In the genomic region with DNA sequence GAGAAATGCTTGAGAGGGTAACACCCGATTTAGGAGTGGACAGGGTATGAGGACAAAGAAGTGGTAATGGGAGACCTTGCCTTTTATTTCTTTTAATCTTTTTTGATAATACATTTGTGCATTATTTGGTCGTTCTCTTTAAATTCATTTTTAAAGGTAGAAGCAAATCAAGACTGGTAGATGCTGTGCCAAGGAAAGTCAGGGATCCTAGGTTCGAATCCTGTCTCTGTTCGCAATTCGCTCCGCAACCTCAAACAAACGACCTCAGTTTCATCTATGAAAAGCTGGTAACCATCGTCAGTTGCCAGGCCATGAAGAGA, we compare ENCODE assay signal across 8 cellular contexts. TPM values are rescaled to one million over a fixed set of nuclear protein-coding genes. Genes with fewer than 3 reads are reported as not detected.
DNase-seq lines count a peak whose midpoint lies in the region; ATAC-seq and TF ChIP-seq lines count a peak whose summit lies in the region.

No MANE protein-coding gene starts in this region.

- H3K27ac ChIP-seq in colonic mucosa: peak overlapping the region; percentile 85

- peaks cover 5% of the 10 kb centered on the region for H3K36me3 Mint-ChIP-seq in natural killer cell

- H3K27me3 ChIP-seq in BJ (ENCODE audit: control insufficient read depth, insufficient read depth, low read length) (peaks cover 4% of the 10 kb centered on the region; the same call in 1 of the 2 replicates), colonic mucosa (no peaks in the 10 kb centered on the region)

- peaks cover 10% of the 10 kb centered on the region for H3K4me1 ChIP-seq in colonic mucosa

- no peak for ATAC-seq in natural killer cell
- ATAC-seq in HG03159 (IDR thresholded peaks at IDR 0.05; ENCODE audit: unreplicated experiment): no peak

- H3K9ac ChIP-seq in colonic mucosa (ENCODE audit: low read depth in 2 of 2, low read length in 2 of 2): peak overlapping the region in 1 of 2 donors; percentile 89

- POLR2A ChIA-PET in BJ (lab: Charles Lee): no interaction called here

- no peaks in the 10 kb centered on the region for H3K9me3 Mint-ChIP-seq in natural killer cell

- no peaks in the 10 kb centered on the region for H3K9me3 ChIP-seq in colonic mucosa

- peaks cover 24% of the 10 kb centered on the region for H3K36me3 ChIP-seq in BJ (ENCODE audit: control insufficient read depth, insufficient read depth, low read length)
- peaks cover 34% of the 10 kb centered on the region for H3K36me3 ChIP-seq in colonic mucosa

- H3K4me3 Mint-ChIP-seq in natural killer cell: peak overlapping the region; percentile 99

- intact Hi-C loops in colonic mucosa (cut with DNase I): loop anchor here (10.0 kb wide), 1 partner anchor 77 kb away; a partner anchor contains a TSS
- intact Hi-C loops in natural killer cell (cut with micrococcal nuclease): no loop called here

- H3K27me3 Mint-ChIP-seq in natural killer cell (ENCODE audit: low read depth in 2 of 2): peaks cover 6 to 11% of the 10 kb centered on the region in 2 donors

- H3K4me3 ChIP-seq in BJ (ENCODE audit: low read depth, low read length) (peak overlapping the region; percentile 77), colonic mucosa (peak overlapping the region; percentile 99)
- peak overlapping the region; percentile 97 for H3K4me3 ChIP-seq in Jurkat, Clone E6-1 (ENCODE audit: low read length)

- peak overlapping the region; percentile 89 to 90 for H3K27ac Mint-ChIP-seq in natural killer cell

- TF ChIP-seq CTCF in BJ (IDR thresholded peaks at IDR 0.05; ENCODE audit: insufficient read depth, low read depth, low read length) (no peak), colonic mucosa (IDR thresholded peaks at IDR 0.05) (no peak), natural killer cell (IDR thresholded peaks at IDR 0.05) (no peak)

- CTCF ChIA-PET in BJ (lab: Yijun Ruan, JAX): interaction anchor here (0.9 to 1.3 kb wide), 2 partner anchors 33 to 45 kb away, joined by 3 to 4 read pairs; no protein-coding TSS in a partner anchor

- DNase-seq in BJ (ENCODE audit: low read depth) (no peak), colonic mucosa (no peak), natural killer cell (no peak), NCI-H1694 (lab: John Stamatoyannopoulos, UW) (no peak)
- no peak for DNase-seq in Jurkat, Clone E6-1 (ENCODE audit: low read depth, low spot score)
- no peak for DNase-seq in activated CD4-positive, CD25-positive, alpha-beta regulatory T cell (lab: John Stamatoyannopoulos, UW)
- no peak for DNase-seq in central memory CD4-positive, alpha-beta T cell

- H3K4me1 Mint-ChIP-seq in natural killer cell: peaks cover 24 to 31% of the 10 kb centered on the region in 2 donors

RNA-seq across cellular contexts. Expression of a gene that starts 0.4 kb away (rescaled TPM):
- 310 and 391 TPM in 2 replicates for polyA plus RNA-seq in BJ (2011; rRNA removed)
- 139 and 192 TPM in 2 replicates for polyA minus RNA-seq in BJ (2011; rRNA and poly(A)+ RNA removed)
- 112 TPM for polyA plus RNA-seq in Jurkat, Clone E6-1 (2012; ENCODE audit: insufficient read depth, insufficient read length)
- 100 to 1,000 TPM; 187 to 303 TPM for total RNA-seq in colonic mucosa
- 100 to 1,000 TPM in 1 of 3 donors, 10 to 100 TPM in 2; 91.2 to 114 (median 94.4) TPM for total RNA-seq in natural killer cell

RNA-seq across cellular contexts. Expression of a gene that starts 8.3 kb away (rescaled TPM):
- 23.2 and 39.5 TPM in 2 replicates for polyA plus RNA-seq in BJ (2011; rRNA removed)
- 14.4 and 22.3 TPM in 2 replicates for polyA minus RNA-seq in BJ (2011; rRNA and poly(A)+ RNA removed)
- polyA plus RNA-seq in Jurkat, Clone E6-1 (2012; ENCODE audit: insufficient read depth, insufficient read length): 15.8 TPM
- total RNA-seq in colonic mucosa: 10 to 100 TPM; 19.2 to 30.3 TPM
- total RNA-seq in natural killer cell: 10 to 100 TPM; 28.7 to 38.5 (median 28.7) TPM

RNA-seq across cellular contexts. Expression of a gene that starts 37.3 kb away (rescaled TPM):
- polyA plus RNA-seq in BJ (2011; rRNA removed): 23.1 and 31.9 TPM in 2 replicates
- 17.6 and 19.6 TPM in 2 replicates for polyA minus RNA-seq in BJ (2011; rRNA and poly(A)+ RNA removed)
- polyA plus RNA-seq in Jurkat, Clone E6-1 (2012; ENCODE audit: insufficient read depth, insufficient read length): 89.2 TPM
- total RNA-seq in colonic mucosa: 10 to 100 TPM; 39.4 to 78.6 TPM
- 100 to 1,000 TPM; 203 to 235 (median 216) TPM for total RNA-seq in natural killer cell
